In the genomic region with DNA sequence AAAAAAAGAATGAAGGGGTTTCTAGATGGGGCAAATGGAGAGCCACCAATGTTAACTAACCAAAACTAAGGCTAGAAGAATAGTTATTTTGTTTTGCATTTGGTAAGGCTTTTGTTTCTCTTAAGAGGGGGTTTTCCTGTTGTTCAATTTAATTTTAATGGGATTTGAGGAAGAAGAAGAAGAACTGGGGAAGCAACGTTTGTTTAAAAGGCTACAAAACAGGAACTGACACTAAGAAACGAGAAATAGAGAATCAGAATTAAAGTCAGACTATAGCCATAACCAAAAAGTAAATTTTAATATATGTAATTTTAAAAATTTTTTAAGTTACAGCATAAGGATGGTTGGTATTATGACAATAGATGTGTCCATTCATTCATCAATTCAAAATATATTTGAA, we compare ENCODE assay signal across 25 cellular contexts. TPM values are rescaled to one million over a fixed set of nuclear protein-coding genes. Genes with fewer than 3 reads are reported as not detected.
"Had no signal": no experiment of that assay in that cellular context is flagged by ENCODE, and none has a peak within 500 bp of the region (broad histone marks: within the 10 kb centered on the region; RNA-seq: fewer than 3 reads in every experiment).

No MANE protein-coding gene starts in this region.

- H3K4me3 Mint-ChIP-seq: activated CD4-positive, alpha-beta memory T cell treated with anti-CD3 and anti-CD28 coated beads for 36 hours; activated CD4-positive, alpha-beta T cell treated with anti-CD3 and anti-CD28 coated beads, Interleukin-2, amount 10 ng/mL, durations not matched to agents 24 days and 14 days; activated naive CD4-positive, alpha-beta T cell treated with anti-CD3 and anti-CD28 coated beads, Interleukin-2, amount 50 U/mL, for 24 hours; activated naive CD8-positive, alpha-beta T cell treated with anti-CD3 and anti-CD28 coated beads, Interleukin-2, amount 50 U/mL, for 24 hours; activated T-cell treated with anti-CD3 and anti-CD28 coated beads, Interleukin-2, amount 50 U/mL, for 24 hours; naive thymus-derived CD8-positive, alpha-beta T cell; neural progenitor cell; T-helper 2 cell treated with Interferon-gamma antibody and Interleukin-4, amounts not matched to agents 5 μg/mL and 100 μg/mL, for 36 hours had no signal

- H3K27ac ChIP-seq: esophagus muscularis mucosa, foreskin keratinocyte, heart right ventricle, neural progenitor cell, right atrium auricular region, suprapubic skin, tibial artery, VCaP had no signal

- H3K4me3 ChIP-seq: esophagus muscularis mucosa, heart right ventricle, neural progenitor cell, right atrium auricular region, smooth muscle cell, suprapubic skin, tibial artery had no signal

- H3K4me1 ChIP-seq: esophagus muscularis mucosa, foreskin keratinocyte, neural progenitor cell, right atrium auricular region, suprapubic skin, tibial artery had no signal

- H3K9me3 Mint-ChIP-seq: activated CD4-positive, alpha-beta memory T cell treated with anti-CD3 and anti-CD28 coated beads for 36 hours; activated CD4-positive, alpha-beta T cell treated with anti-CD3 and anti-CD28 coated beads, Interleukin-2, amount 10 ng/mL, durations not matched to agents 24 days and 14 days; activated naive CD4-positive, alpha-beta T cell treated with anti-CD3 and anti-CD28 coated beads, Interleukin-2, amount 50 U/mL, for 24 hours; activated naive CD8-positive, alpha-beta T cell treated with anti-CD3 and anti-CD28 coated beads, Interleukin-2, amount 50 U/mL, for 24 hours; activated T-cell treated with anti-CD3 and anti-CD28 coated beads, Interleukin-2, amount 50 U/mL, for 24 hours; activated T-helper 2 cell treated with anti-CD3 and anti-CD28 coated beads, Interferon-gamma antibody, Interleukin-2, Interleukin-4, amounts not matched to agents 10 μg/mL and 5 μg/mL and 100 μg/mL, durations not matched to agents 14 hours and 24 hours and 36 hours; naive thymus-derived CD8-positive, alpha-beta T cell; neural progenitor cell; T-helper 2 cell treated with Interferon-gamma antibody and Interleukin-4, amounts not matched to agents 5 μg/mL and 100 μg/mL, for 36 hours had no signal

- H2AFZ ChIP-seq: neural progenitor cell had no signal

- H3K27me3 ChIP-seq: esophagus muscularis mucosa, foreskin keratinocyte, heart right ventricle, neural progenitor cell, right atrium auricular region, suprapubic skin, tibial artery had no signal

- H3K4me1 Mint-ChIP-seq: neural progenitor cell had no signal

- DNase-seq: activated CD4-positive, alpha-beta memory T cell treated with anti-CD3 and anti-CD28 coated beads for 36 hours; activated CD4-positive, alpha-beta T cell treated with anti-CD3 and anti-CD28 coated beads, Interleukin-2, amount 10 ng/mL, durations not matched to agents 24 days and 14 days; activated CD4-positive, CD25-positive, alpha-beta regulatory T cell treated with anti-CD3 and anti-CD28 coated beads, Interleukin-2, amount 50 U/mL, for 72 hours; activated CD8-positive, alpha-beta memory T cell treated with anti-CD3 and anti-CD28 coated beads, Interleukin-2, amount 50 U/mL, for 4 hours; activated naive CD8-positive, alpha-beta T cell treated with anti-CD3 and anti-CD28 coated beads, Interleukin-2, amount 50 U/mL, for 24 hours; activated T-cell treated with anti-CD3 and anti-CD28 coated beads, Interleukin-2, amount 50 U/mL, for 24 hours; amygdala; caudate nucleus; effector CD4-positive, alpha-beta T cell; foreskin keratinocyte; heart right ventricle; midbrain; naive thymus-derived CD8-positive, alpha-beta T cell; stimulated activated CD4-positive, alpha-beta T cell treated with anti-CD3 and anti-CD28 coated beads, Interleukin-2, amount 100 ng/mL, for 24 hours; stimulated activated naive CD4-positive, alpha-beta T cell; tibial artery had no signal

- ATAC-seq: activated naive CD8-positive, alpha-beta T cell treated with anti-CD3 and anti-CD28 coated beads, Interleukin-2, amount 50 U/mL, for 24 hours; foreskin keratinocyte; heart right ventricle; naive thymus-derived CD8-positive, alpha-beta T cell had no signal

- H3K4me2 ChIP-seq: neural progenitor cell, smooth muscle cell had no signal

- H3K27ac Mint-ChIP-seq: activated CD4-positive, alpha-beta memory T cell treated with anti-CD3 and anti-CD28 coated beads for 36 hours; activated CD4-positive, alpha-beta T cell treated with anti-CD3 and anti-CD28 coated beads, Interleukin-2, amount 10 ng/mL, durations not matched to agents 24 days and 14 days; activated naive CD4-positive, alpha-beta T cell treated with anti-CD3 and anti-CD28 coated beads, Interleukin-2, amount 50 U/mL, for 24 hours; activated naive CD8-positive, alpha-beta T cell treated with anti-CD3 and anti-CD28 coated beads, Interleukin-2, amount 50 U/mL, for 24 hours; activated T-cell treated with anti-CD3 and anti-CD28 coated beads, Interleukin-2, amount 50 U/mL, for 24 hours; activated T-helper 2 cell treated with anti-CD3 and anti-CD28 coated beads, Interferon-gamma antibody, Interleukin-2, Interleukin-4, amounts not matched to agents 10 μg/mL and 5 μg/mL and 100 μg/mL, durations not matched to agents 14 hours and 24 hours and 36 hours; naive thymus-derived CD8-positive, alpha-beta T cell; neural progenitor cell; T-helper 2 cell treated with Interferon-gamma antibody and Interleukin-4, amounts not matched to agents 5 μg/mL and 100 μg/mL, for 36 hours had no signal

- H3K27me3 Mint-ChIP-seq: activated CD4-positive, alpha-beta memory T cell treated with anti-CD3 and anti-CD28 coated beads for 36 hours; activated CD4-positive, alpha-beta T cell treated with anti-CD3 and anti-CD28 coated beads, Interleukin-2, amount 10 ng/mL, durations not matched to agents 24 days and 14 days; activated naive CD4-positive, alpha-beta T cell treated with anti-CD3 and anti-CD28 coated beads, Interleukin-2, amount 50 U/mL, for 24 hours; activated naive CD8-positive, alpha-beta T cell treated with anti-CD3 and anti-CD28 coated beads, Interleukin-2, amount 50 U/mL, for 24 hours; activated T-cell treated with anti-CD3 and anti-CD28 coated beads, Interleukin-2, amount 50 U/mL, for 24 hours; naive thymus-derived CD8-positive, alpha-beta T cell had no signal

RNA-seq across cellular contexts. Expression of gene GPR137C, which starts 14.0 kb away (rescaled TPM):
- polyA plus RNA-seq: naive thymus-derived CD8-positive, alpha-beta T cell had no signal
